In genomic region chr1:220827445-220828210, GRCh38 we compare ENCODE assay signal across 30 cellular contexts. TPM values are rescaled to one million over a fixed set of nuclear protein-coding genes. Genes with fewer than 3 reads are reported as not detected.
DNase-seq lines count a peak whose midpoint lies in the region; ATAC-seq, FAIRE-seq and TF ChIP-seq lines count a peak whose summit lies in the region.
"Had no signal": no experiment of that assay in that cellular context is flagged by ENCODE, and none has a peak within 500 bp of the region (broad histone marks: within the 10 kb centered on the region; RNA-seq: fewer than 3 reads in every experiment).

No MANE protein-coding gene starts in this region.

- dilution Hi-C loops in IMR-90 (cut with HindIII; ENCODE audit: low sequenced_read_pairs, unreplicated experiment) (no loop called here), endothelial cell of umbilical vein (cut with MboI; ENCODE audit: extremely low pct_ligation_motif_present, low sequenced_read_pairs) (no loop called here)

- H2BK15ac ChIP-seq in IMR-90 (ENCODE audit: low read depth, low read length) = no peak overlapping the region
- peak overlapping the region; percentile 63 for H2BK15ac ChIP-seq in mesenchymal stem cell (ENCODE audit: low read depth, poor library complexity, severe bottlenecking)

- 74% methylated on average over 2 of the region's 4 CpGs; no CpG with 5 or more reads in 1 of the 2 experiments for WGBS in IMR-90 (ENCODE audit: extremely low coverage in 2 of 2, insufficient read length in 1 of 2), 2 experiments
- WGBS in mesenchymal stem cell = 40% methylated on average over 2 of the region's 4 CpGs

- CTCF ChIA-PET in IMR-90 (lab: Yijun Ruan, JAX) (no interaction called here), endothelial cell of umbilical vein (lab: Charles Lee) (no interaction called here)

- H3K23ac ChIP-seq in IMR-90 (ENCODE audit: low read depth, low read length) (no peak overlapping the region), mesenchymal stem cell (ENCODE audit: low read length in 2 of 2) (peak overlapping the region in 1 of 2 experiments; percentile 50)

- no peak for ATAC-seq in IMR-90 (ENCODE audit: low read depth)
- no peak for ATAC-seq in HG03139 (IDR thresholded peaks at IDR 0.05; ENCODE audit: unreplicated experiment)

- no peak overlapping the region for H2BK5ac ChIP-seq in IMR-90 (ENCODE audit: low read depth, low read length, poor library complexity, severe bottlenecking)
- H2BK5ac ChIP-seq in mesenchymal stem cell (ENCODE audit: low read depth, low read length, poor library complexity, severe bottlenecking) = no peak overlapping the region

- no peak overlapping the region for H2AK5ac ChIP-seq in IMR-90 (ENCODE audit: low read depth, low read length)
- H2AK5ac ChIP-seq in mesenchymal stem cell (ENCODE audit: low read length, severe bottlenecking) = no peak overlapping the region

- H3K9me3 ChIP-seq in IMR-90 (ENCODE audit: control insufficient read depth, insufficient read depth, low read length) = peaks cover 3% of the 10 kb centered on the region; the same call in 1 of the 2 replicates
- H3K9me3 ChIP-seq in endothelial cell of umbilical vein (replicated peaks; ENCODE audit: control insufficient read depth, insufficient read depth, low read length) = no peaks in the 10 kb centered on the region
- H3K9me3 ChIP-seq in mesenchymal stem cell (ENCODE audit: control insufficient read depth, low read length) = peaks cover 9% of the 10 kb centered on the region
- H3K9me3 ChIP-seq: sigmoid colon, SJSA1, tibial artery had no signal

- TF ChIP-seq POLR2A in IMR-90 (IDR thresholded peaks at IDR 0.05; ENCODE audit: low read depth, low read length) (no peak), endothelial cell of umbilical vein (IDR thresholded peaks at IDR 0.05; ENCODE audit: low read depth, low read length) (no peak)

- intact Hi-C loops in IMR-90 (cut with micrococcal nuclease) (no loop called here), endothelial cell of umbilical vein (cut with micrococcal nuclease) (no loop called here)

- POLR2A ChIA-PET in IMR-90 (lab: Charles Lee; ENCODE audit: unreplicated experiment) = no interaction called here
- POLR2A ChIA-PET in endothelial cell of umbilical vein (lab: Charles Lee) = no interaction called here

- H3K4ac ChIP-seq in IMR-90 (ENCODE audit: low read depth, low read length) (no peak overlapping the region), mesenchymal stem cell (ENCODE audit: low read depth in 1 of 2, low read length in 2 of 2) (peak overlapping the region; percentile 24 to 72)

- no peak for TF ChIP-seq CTCF in IMR-90 (conservative IDR thresholded peaks at IDR 0.05; ENCODE audit: low read depth, low read length)
- no peak for TF ChIP-seq CTCF in endothelial cell of umbilical vein (IDR thresholded peaks at IDR 0.05; ENCODE audit: extremely low read depth in 1 of 2, insufficient read depth in 1 of 2, low read depth in 1 of 2, low read length in 2 of 2)

- FAIRE-seq in endothelial cell of umbilical vein (lab: Jason Lieb, UNC) = no peak
- FAIRE-seq: astrocyte, GM12891, H54, kidney had no signal

- no peaks in the 10 kb centered on the region for H3K79me2 ChIP-seq in endothelial cell of umbilical vein (ENCODE audit: control insufficient read depth, insufficient read depth, low read length)

- H3K27me3 ChIP-seq in IMR-90 (ENCODE audit: control insufficient read depth, insufficient read depth, low read length) (peaks cover 4% of the 10 kb centered on the region), endothelial cell of umbilical vein (ENCODE audit: control insufficient read depth in 2 of 2, insufficient read depth in 2 of 2, low read length in 2 of 2) (peaks cover 0 to 2% of the 10 kb centered on the region in 2 experiments), mesenchymal stem cell (ENCODE audit: control insufficient read depth in 1 of 2, insufficient read depth in 1 of 2, low read length in 2 of 2) (peaks cover 0 to 5% of the 10 kb centered on the region in 2 experiments)
- H3K27me3 ChIP-seq: cardiac muscle cell, sigmoid colon, SJSA1, tibial artery had no signal

- H3K4me2 ChIP-seq in IMR-90 (ENCODE audit: low read depth, low read length) (no peak overlapping the region), endothelial cell of umbilical vein (ENCODE audit: insufficient read depth, low read length) (no peak overlapping the region), mesenchymal stem cell (ENCODE audit: low read length, poor library complexity, severe bottlenecking) (no peak overlapping the region)

- H4K91ac ChIP-seq in IMR-90 (ENCODE audit: insufficient read depth, low read depth, low read length) = no peak overlapping the region; the same call in 1 of the 2 replicates
- H4K91ac ChIP-seq in mesenchymal stem cell (ENCODE audit: low read length) = peak overlapping the region; percentile 14

- H3K9me1 ChIP-seq in IMR-90 (ENCODE audit: insufficient read depth, low read length) = no peaks in the 10 kb centered on the region
- H3K9me1 ChIP-seq in endothelial cell of umbilical vein (replicated peaks; ENCODE audit: control insufficient read depth, extremely low read depth, insufficient read depth, low read length) = no peaks in the 10 kb centered on the region

- H4K20me1 ChIP-seq in IMR-90 (ENCODE audit: insufficient read depth, low read length) (no peaks in the 10 kb centered on the region), endothelial cell of umbilical vein (replicated peaks; ENCODE audit: control insufficient read depth, extremely low read depth, insufficient read depth, low read length) (no peaks in the 10 kb centered on the region)

- DNase-seq in CMK (ENCODE audit: low read depth) (peak; percentile 40), IMR-90 (no peak), endothelial cell of umbilical vein (ENCODE audit: low read depth, low spot score) (peak; percentile 41), mesenchymal stem cell (no peak), GM03348 (ENCODE audit: low spot score) (no peak), NCI-H526 (lab: John Stamatoyannopoulos, UW) (no peak), NCI-H524 treated with DMSO at 0.1 percent for 48 hours (lab: John Stamatoyannopoulos, UW) (no peak)
- DNase-seq: activated CD4-positive, alpha-beta T cell treated with anti-CD3 and anti-CD28 coated beads, Interleukin-2, amount 50 U/mL, for 4 hours; activated CD4-positive, CD25-positive, alpha-beta regulatory T cell; activated gamma-delta T cell treated with Interleukin-2 at 50 U/mL for 16 hours; activated T-cell treated with anti-CD3 and anti-CD28 coated beads, Interleukin-2, amount 50 U/mL, for 48 hours; CD4-positive, alpha-beta memory T cell; DMS 273 treated with DMSO at 0.1 percent for 48 hours; effector CD8-positive, alpha-beta T cell; Kasumi-1; kidney; NCI-H1436; NCI-H226; sigmoid colon; stimulated activated CD4-positive, alpha-beta T cell treated with anti-CD3 and anti-CD28 coated beads, Interleukin-4, amount 100 ng/mL, for 24 hours; T-helper 9 cell; tibial artery had no signal

- H3K79me1 ChIP-seq in IMR-90 (ENCODE audit: low read depth in 1 of 2, low read length in 2 of 2) (no peaks in the 10 kb centered on the region), mesenchymal stem cell (replicated peaks; ENCODE audit: low read length, poor library complexity, severe bottlenecking) (no peaks in the 10 kb centered on the region)

- no peak overlapping the region for H2AK9ac ChIP-seq in IMR-90 (replicated peaks; ENCODE audit: low read depth, low read length, poor library complexity)

- no peak overlapping the region for H3K9ac ChIP-seq in IMR-90 (ENCODE audit: low read depth, low read length)
- H3K9ac ChIP-seq in endothelial cell of umbilical vein (replicated peaks; ENCODE audit: extremely low read depth, insufficient read depth, low read length) = no peak overlapping the region
- no peak overlapping the region for H3K9ac ChIP-seq in mesenchymal stem cell (ENCODE audit: low read length)

- no TSS peak for BruUV-seq in IMR-90 (replicated peaks; lab: Mats Ljungman, UMichigan)
- no TSS peak for BruUV-seq in endothelial cell of umbilical vein (replicated peaks; lab: Mats Ljungman, UMichigan)

- H2BK120ac ChIP-seq in IMR-90 (ENCODE audit: low read depth, low read length) = no peak overlapping the region
- peak overlapping the region; percentile 71 for H2BK120ac ChIP-seq in mesenchymal stem cell (ENCODE audit: low read depth, low read length)

- H3K4me1 ChIP-seq in IMR-90 (ENCODE audit: control insufficient read depth, insufficient read depth, low read length) (peaks cover 19% of the 10 kb centered on the region), endothelial cell of umbilical vein (ENCODE audit: control insufficient read depth, extremely low read depth, insufficient read depth, low read length) (peaks cover 4% of the 10 kb centered on the region), mesenchymal stem cell (ENCODE audit: control insufficient read depth, insufficient read depth, low read depth, low read length) (peaks cover 6% of the 10 kb centered on the region)

- H4K8ac ChIP-seq in IMR-90 (ENCODE audit: low read depth in 2 of 2, low read length in 2 of 2) (no peak overlapping the region), mesenchymal stem cell (ENCODE audit: low read length) (peak overlapping the region; percentile 1)

- no peak overlapping the region for H3K56ac ChIP-seq in IMR-90 (ENCODE audit: extremely low read depth, insufficient read depth, low read length)

- H2BK20ac ChIP-seq in IMR-90 (ENCODE audit: low read depth, low read length) = no peak overlapping the region

- H3K18ac ChIP-seq in IMR-90 (ENCODE audit: low read depth, low read length) (peak overlapping the region; percentile 36; the same call in 1 of the 2 replicates), mesenchymal stem cell (ENCODE audit: low read depth in 1 of 2, low read length in 2 of 2) (peak overlapping the region; percentile 34 to 78)

- H3K14ac ChIP-seq in IMR-90 (replicated peaks; ENCODE audit: low read depth, low read length) (no peak overlapping the region), mesenchymal stem cell (ENCODE audit: low read length in 2 of 2) (peak overlapping the region in 1 of 2 experiments; percentile 68)

- in situ Hi-C loops in IMR-90 (cut with MboI; ENCODE audit: low sequenced_read_pairs) = no loop called here

- TF ChIP-seq RAD21 in IMR-90 (IDR thresholded peaks at IDR 0.05; ENCODE audit: low read length) = no peak

- H2AFZ ChIP-seq in IMR-90 (replicated peaks; ENCODE audit: low read length, poor library complexity) (no peak overlapping the region), endothelial cell of umbilical vein (ENCODE audit: low read depth, low read length) (no peak overlapping the region), mesenchymal stem cell (ENCODE audit: low read depth, low read length) (peak overlapping the region; percentile 36)

- no peak overlapping the region for H3K4me3 ChIP-seq in IMR-90 (ENCODE audit: insufficient read depth, low read depth, low read length)
- no peak overlapping the region for H3K4me3 ChIP-seq in endothelial cell of umbilical vein (replicated peaks in 1 of 3; ENCODE audit: insufficient read depth in 1 of 3, low read depth in 1 of 3, low read length in 3 of 3)
- H3K4me3 ChIP-seq in mesenchymal stem cell (ENCODE audit: insufficient read depth in 1 of 2, low read depth in 1 of 2, low read length in 2 of 2) = no peak overlapping the region
- H3K4me3 ChIP-seq: cardiac muscle cell, coronary artery, sigmoid colon, SJSA1, tibial artery had no signal

- H3K27ac ChIP-seq in IMR-90 (ENCODE audit: insufficient read depth, low read length) (no peak overlapping the region), endothelial cell of umbilical vein (ENCODE audit: insufficient read depth, low read depth, low read length) (no peak overlapping the region), mesenchymal stem cell (ENCODE audit: low read length, poor library complexity, severe bottlenecking) (no peak overlapping the region)
- H3K27ac ChIP-seq: cardiac muscle cell, coronary artery, SJSA1, tibial artery had no signal

- H3K36me3 ChIP-seq in IMR-90 (ENCODE audit: control insufficient read depth, insufficient read depth, low read length) = no peaks in the 10 kb centered on the region
- H3K36me3 ChIP-seq in endothelial cell of umbilical vein (ENCODE audit: control insufficient read depth in 2 of 2, extremely low read depth in 1 of 2, insufficient read depth in 2 of 2, low read length in 2 of 2) = no peaks in the 10 kb centered on the region
- H3K36me3 ChIP-seq in mesenchymal stem cell (ENCODE audit: control insufficient read depth in 1 of 2, insufficient read depth in 2 of 2, low read depth in 1 of 2, low read length in 2 of 2) = no peaks in the 10 kb centered on the region
- H3K36me3 ChIP-seq: cardiac muscle cell, sigmoid colon, SJSA1, tibial artery had no signal

- no peak overlapping the region; the same call in 1 of the 2 replicates for H4K5ac ChIP-seq in IMR-90 (ENCODE audit: low read depth, low read length)

- peak overlapping the region; percentile 61 to 87 for H2BK12ac ChIP-seq in mesenchymal stem cell (ENCODE audit: low read length in 2 of 2)

RNA-seq across cellular contexts. Expression of gene MTARC1, which starts 40.9 kb away (rescaled TPM):
- total RNA-seq in IMR-90 (2012; rRNA removed) (0.18 and 0.28 TPM in 2 replicates), endothelial cell of umbilical vein (3.5 and 4.8 TPM in 2 replicates)
- polyA plus RNA-seq in IMR-90 (2012; rRNA removed) (0.55 and 0.72 TPM in 2 replicates), endothelial cell of umbilical vein (0.43 and 0.62 TPM in 2 replicates)
- 0.05 and 0.16 TPM in 2 replicates for polyA plus RNA-seq in IMR-90 (2012; cell fraction: cytosol; rRNA removed)
- polyA plus RNA-seq in IMR-90 (2012; cell fraction: nucleus; rRNA removed; ENCODE audit: low replicate concordance) = 0.09 and 0.33 TPM in 2 replicates
- polyA plus RNA-seq in endothelial cell of umbilical vein (2011; cell fraction: cytosol; rRNA removed) = 1.1 TPM in 2 replicates
- 1.2 and 1.6 TPM in 2 replicates for polyA plus RNA-seq in endothelial cell of umbilical vein (2011; cell fraction: nucleus; rRNA removed)
- polyA plus RNA-seq in endothelial cell of umbilical vein (2012) = 1.1 and 1.2 TPM in 2 replicates
- polyA minus RNA-seq in endothelial cell of umbilical vein = 0.80 and 2.6 TPM in 2 replicates
- polyA minus RNA-seq in endothelial cell of umbilical vein (2011; cell fraction: cytosol; rRNA and poly(A)+ RNA removed) = 86.1 TPM
- polyA minus RNA-seq in endothelial cell of umbilical vein (2011; cell fraction: nucleus; rRNA and poly(A)+ RNA removed) = 1.1 and 1.4 TPM in 2 replicates
- 2.4 TPM for polyA plus RNA-seq in mesenchymal stem cell (2013, experiment 1 of 2)
- polyA plus RNA-seq in mesenchymal stem cell (2013, experiment 2 of 2) = 1.9 TPM
- total RNA-seq: CD4-positive, alpha-beta memory T cell; RPMI7951; SJSA1 had no signal
- polyA plus RNA-seq: CD4-positive, alpha-beta memory T cell had no signal

RNA-seq across cellular contexts. Expression of gene HLX, which starts 51.6 kb away (rescaled TPM):
- total RNA-seq in IMR-90 (2012; rRNA removed) = 3.9 and 4.3 TPM in 2 replicates
- polyA plus RNA-seq in IMR-90 (2012; rRNA removed) = 5.9 and 6.1 TPM in 2 replicates
- polyA plus RNA-seq in IMR-90 (2012; cell fraction: cytosol; rRNA removed) = 8.2 and 12.8 TPM in 2 replicates
- 8.7 and 9.6 TPM in 2 replicates for polyA plus RNA-seq in IMR-90 (2012; cell fraction: nucleus; rRNA removed; ENCODE audit: low replicate concordance)
- 33.5 and 39.1 TPM in 2 replicates for total RNA-seq in endothelial cell of umbilical vein
- polyA plus RNA-seq in endothelial cell of umbilical vein = 6.7 and 7.5 TPM in 2 replicates
- 4.9 and 5.7 TPM in 2 replicates for polyA plus RNA-seq in endothelial cell of umbilical vein (2011; cell fraction: cytosol; rRNA removed)
- polyA plus RNA-seq in endothelial cell of umbilical vein (2011; cell fraction: nucleus; rRNA removed) = 13.9 and 18.4 TPM in 2 replicates
- 8.3 and 9.2 TPM in 2 replicates for polyA plus RNA-seq in endothelial cell of umbilical vein (2012)
- 4.2 and 5.4 TPM in 2 replicates for polyA minus RNA-seq in endothelial cell of umbilical vein
- polyA minus RNA-seq in endothelial cell of umbilical vein (2011; cell fraction: cytosol; rRNA and poly(A)+ RNA removed) = 3.1 TPM
- polyA minus RNA-seq in endothelial cell of umbilical vein (2011; cell fraction: nucleus; rRNA and poly(A)+ RNA removed) = 7.5 and 10.3 TPM in 2 replicates
- 37.2 TPM for polyA plus RNA-seq in mesenchymal stem cell (2013, experiment 1 of 2)
- 35.9 TPM for polyA plus RNA-seq in mesenchymal stem cell (2013, experiment 2 of 2)
- polyA plus RNA-seq: CD4-positive, alpha-beta memory T cell had no signal

Comparison
In these comparisons a context has a peak if more than half of its experiments do, and no peak if none do; other contexts are left out.
1. DNase-seq: peak in CMK (single experiment) and endothelial cell of umbilical vein (single experiment); none in IMR-90 (single experiment), mesenchymal stem cell (single experiment), GM03348 (single experiment), NCI-H526 (0 of 2) and NCI-H524 treated with DMSO at 0.1 percent for 48 hours (single experiment).